1 cellular context compared by ENCODE assay signal in the genomic region with DNA sequence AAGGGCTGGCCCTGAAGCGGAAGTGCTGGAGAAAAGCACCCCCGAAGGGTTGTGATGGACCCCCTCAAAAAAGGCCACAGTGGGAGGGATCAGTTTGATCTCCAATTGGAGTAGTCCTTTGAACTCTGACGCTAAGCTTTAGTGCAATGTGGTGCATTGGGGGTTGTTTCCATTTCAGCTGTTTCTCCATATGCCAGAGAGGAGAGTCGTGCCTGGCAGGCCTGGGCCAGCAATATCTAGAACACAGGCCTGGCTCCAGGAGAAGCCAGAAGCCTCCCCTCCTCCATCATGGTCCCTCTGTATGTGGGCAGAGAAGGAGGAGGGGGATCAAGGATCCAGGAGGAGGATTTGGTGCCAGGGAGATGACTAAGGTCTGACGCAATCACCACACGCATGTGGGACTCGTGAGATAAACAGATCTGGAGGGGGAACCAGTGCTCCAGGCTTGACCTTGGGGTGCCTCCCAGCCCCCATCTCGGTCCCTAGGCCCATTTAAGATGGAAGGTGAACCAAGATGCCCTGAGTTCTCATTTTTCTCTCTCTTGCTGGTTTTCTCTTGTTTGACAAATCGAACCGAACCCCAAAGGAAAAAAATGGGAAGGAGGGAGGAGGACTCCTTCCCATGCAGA.
A peak's percentile ranks its signal among the peaks of the same experiment; 100 is the strongest.
TF ChIP-seq lines count a peak whose summit lies in the region.

No MANE protein-coding gene starts in this region.

TF ChIP-seq in K562, 482 proteins besides CTCF, POLR2A, EP300 and RAD21 (continued from another document and continues in another):
- TF ChIP-seq, protein P1, sequence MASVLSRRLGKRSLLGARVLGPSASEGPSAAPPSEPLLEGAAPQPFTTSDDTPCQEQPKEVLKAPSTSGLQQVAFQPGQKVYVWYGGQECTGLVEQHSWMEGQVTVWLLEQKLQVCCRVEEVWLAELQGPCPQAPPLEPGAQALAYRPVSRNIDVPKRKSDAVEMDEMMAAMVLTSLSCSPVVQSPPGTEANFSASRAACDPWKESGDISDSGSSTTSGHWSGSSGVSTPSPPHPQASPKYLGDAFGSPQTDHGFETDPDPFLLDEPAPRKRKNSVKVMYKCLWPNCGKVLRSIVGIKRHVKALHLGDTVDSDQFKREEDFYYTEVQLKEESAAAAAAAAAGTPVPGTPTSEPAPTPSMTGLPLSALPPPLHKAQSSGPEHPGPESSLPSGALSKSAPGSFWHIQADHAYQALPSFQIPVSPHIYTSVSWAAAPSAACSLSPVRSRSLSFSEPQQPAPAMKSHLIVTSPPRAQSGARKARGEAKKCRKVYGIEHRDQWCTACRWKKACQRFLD (CRISPR knock-in tag; IDR thresholded peaks at IDR 0.05), result 0 out of 2 replicates have a peak, but pooled peaks have one; percentile 55
- TF ChIP-seq, protein P2, sequence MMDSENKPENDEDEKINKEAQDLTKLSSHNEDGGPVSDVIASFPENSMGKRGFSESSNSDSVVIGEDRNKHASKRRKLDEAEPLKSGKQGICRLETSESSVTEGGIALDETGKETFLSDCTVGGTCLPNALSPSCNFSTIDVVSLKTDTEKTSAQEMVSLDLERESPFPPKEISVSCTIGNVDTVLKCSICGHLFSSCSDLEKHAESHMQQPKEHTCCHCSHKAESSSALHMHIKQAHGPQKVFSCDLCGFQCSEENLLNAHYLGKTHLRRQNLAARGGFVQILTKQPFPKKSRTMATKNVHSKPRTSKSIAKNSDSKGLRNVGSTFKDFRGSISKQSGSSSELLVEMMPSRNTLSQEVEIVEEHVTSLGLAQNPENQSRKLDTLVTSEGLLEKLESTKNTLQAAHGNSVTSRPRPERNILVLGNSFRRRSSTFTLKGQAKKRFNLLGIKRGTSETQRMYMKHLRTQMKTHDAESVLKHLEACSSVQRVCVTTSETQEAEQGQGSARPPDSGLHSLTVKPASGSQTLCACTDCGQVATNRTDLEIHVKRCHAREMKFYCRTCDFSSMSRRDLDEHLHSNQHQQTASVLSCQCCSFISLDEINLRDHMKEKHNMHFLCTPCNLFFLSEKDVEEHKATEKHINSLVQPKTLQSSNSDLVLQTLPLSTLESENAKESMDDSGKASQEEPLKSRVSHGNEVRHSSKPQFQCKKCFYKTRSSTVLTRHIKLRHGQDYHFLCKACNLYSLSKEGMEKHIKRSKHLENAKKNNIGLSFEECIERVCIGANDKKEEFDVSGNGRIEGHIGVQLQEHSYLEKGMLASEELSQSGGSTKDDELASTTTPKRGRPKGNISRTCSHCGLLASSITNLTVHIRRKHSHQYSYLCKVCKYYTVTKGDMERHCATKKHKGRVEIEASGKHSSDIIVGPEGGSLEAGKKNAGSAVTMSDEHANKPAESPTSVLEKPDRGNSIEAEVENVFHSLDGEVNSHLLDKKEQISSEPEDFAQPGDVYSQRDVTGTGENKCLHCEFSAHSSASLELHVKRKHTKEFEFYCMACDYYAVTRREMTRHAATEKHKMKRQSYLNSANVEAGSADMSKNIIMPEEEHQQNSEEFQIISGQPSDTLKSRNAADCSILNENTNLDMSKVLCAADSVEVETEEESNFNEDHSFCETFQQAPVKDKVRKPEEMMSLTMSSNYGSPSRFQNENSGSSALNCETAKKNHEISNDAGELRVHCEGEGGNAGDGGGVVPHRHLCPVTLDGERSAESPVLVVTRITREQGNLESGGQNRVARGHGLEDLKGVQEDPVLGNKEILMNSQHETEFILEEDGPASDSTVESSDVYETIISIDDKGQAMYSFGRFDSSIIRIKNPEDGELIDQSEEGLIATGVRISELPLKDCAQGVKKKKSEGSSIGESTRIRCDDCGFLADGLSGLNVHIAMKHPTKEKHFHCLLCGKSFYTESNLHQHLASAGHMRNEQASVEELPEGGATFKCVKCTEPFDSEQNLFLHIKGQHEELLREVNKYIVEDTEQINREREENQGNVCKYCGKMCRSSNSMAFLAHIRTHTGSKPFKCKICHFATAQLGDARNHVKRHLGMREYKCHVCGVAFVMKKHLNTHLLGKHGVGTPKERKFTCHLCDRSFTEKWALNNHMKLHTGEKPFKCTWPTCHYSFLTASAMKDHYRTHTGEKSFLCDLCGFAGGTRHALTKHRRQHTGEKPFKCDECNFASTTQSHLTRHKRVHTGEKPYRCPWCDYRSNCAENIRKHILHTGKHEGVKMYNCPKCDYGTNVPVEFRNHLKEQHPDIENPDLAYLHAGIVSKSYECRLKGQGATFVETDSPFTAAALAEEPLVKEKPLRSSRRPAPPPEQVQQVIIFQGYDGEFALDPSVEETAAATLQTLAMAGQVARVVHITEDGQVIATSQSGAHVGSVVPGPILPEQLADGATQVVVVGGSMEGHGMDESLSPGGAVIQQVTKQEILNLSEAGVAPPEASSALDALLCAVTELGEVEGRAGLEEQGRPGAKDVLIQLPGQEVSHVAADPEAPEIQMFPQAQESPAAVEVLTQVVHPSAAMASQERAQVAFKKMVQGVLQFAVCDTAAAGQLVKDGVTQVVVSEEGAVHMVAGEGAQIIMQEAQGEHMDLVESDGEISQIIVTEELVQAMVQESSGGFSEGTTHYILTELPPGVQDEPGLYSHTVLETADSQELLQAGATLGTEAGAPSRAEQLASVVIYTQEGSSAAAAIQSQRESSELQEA (IDR thresholded peaks at IDR 0.05; ENCODE audit: low read depth), result no peak
- TF ChIP-seq, protein P3, sequence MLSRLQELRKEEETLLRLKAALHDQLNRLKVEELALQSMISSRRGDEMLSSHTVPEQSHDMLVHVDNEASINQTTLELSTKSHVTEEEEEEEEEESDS (CRISPR knock-in tag; IDR thresholded peaks at IDR 0.05), result no peak
- TF ChIP-seq RBM34 (IDR thresholded peaks at IDR 0.05; ENCODE audit: borderline replicate concordance, insufficient read depth, low read length) (no peak), ATF1 (CRISPR knock-in tag; IDR thresholded peaks at IDR 0.05) (no peak), ATF1 (tag; IDR thresholded peaks at IDR 0.05) (peak; percentile 83), RBFOX2 (IDR thresholded peaks at IDR 0.05; ENCODE audit: low read depth, low read length) (no peak), MCM5 (IDR thresholded peaks at IDR 0.05; ENCODE audit: low read depth) (no peak), KDM5B (IDR thresholded peaks at IDR 0.05; ENCODE audit: insufficient replicate concordance, low read depth, low read length) (no peak), POLR2AphosphoS5 (IDR thresholded peaks at IDR 0.05; ENCODE audit: control insufficient read depth, insufficient read depth, low read depth, low read length) (peak; percentile 32; the same call in 1 of the 2 replicates), CBFA2T2 (conservative IDR thresholded peaks at IDR 0.05) (peak; percentile 79), CXXC5 (CRISPR knock-in tag; IDR thresholded peaks at IDR 0.05) (peak; percentile 95), NR2C1 (IDR thresholded peaks at IDR 0.05) (peak; percentile 10; the same call in 1 of the 2 replicates), NR2C1 (tag; IDR thresholded peaks at IDR 0.05) (peak; percentile 74), ZZZ3 (IDR thresholded peaks at IDR 0.05) (no peak), NFRKB (IDR thresholded peaks at IDR 0.05; ENCODE audit: low read depth) (peak; percentile 91; the same call in 1 of the 2 replicates), L3MBTL2 (IDR thresholded peaks at IDR 0.05) (peak; percentile 77; the same call in 1 of the 2 replicates), MCM7 (IDR thresholded peaks at IDR 0.05) (no peak), BRD4 (IDR thresholded peaks at IDR 0.05) (0 out of 2 replicates have a peak, but pooled peaks have one; percentile 68), NFIX (CRISPR knock-in tag; IDR thresholded peaks at IDR 0.05; ENCODE audit: low read depth) (no peak), ZNF583 (CRISPR knock-in tag; IDR thresholded peaks at IDR 0.05) (no peak; the same call in 1 of the 2 replicates), HDAC1 (IDR thresholded peaks at IDR 0.05) (no peak), U2AF2 (optimal IDR thresholded peaks at IDR 0.05; ENCODE audit: low read depth, low read length) (no peak), SRSF1 (IDR thresholded peaks at IDR 0.05; ENCODE audit: low read depth, low read length) (no peak), NR3C1 (CRISPR knock-in tag; IDR thresholded peaks at IDR 0.05) (no peak), RBM39 (optimal IDR thresholded peaks at IDR 0.05; ENCODE audit: low read depth, low read length) (no peak), HSF4 (CRISPR knock-in tag; IDR thresholded peaks at IDR 0.05; ENCODE audit: borderline replicate concordance) (no peak), RAD51 (IDR thresholded peaks at IDR 0.05; ENCODE audit: borderline replicate concordance, low read depth) (no peak), CREBBP (IDR thresholded peaks at IDR 0.05; ENCODE audit: low read depth, low read length) (no peak), CEBPB (tag; IDR thresholded peaks at IDR 0.05) (peak; percentile 98), FIP1L1 (IDR thresholded peaks at IDR 0.05; ENCODE audit: low read depth, low read length, poor library complexity, severe bottlenecking) (no peak), PTBP1 (IDR thresholded peaks at IDR 0.05; ENCODE audit: low read depth, low read length) (no peak), HNRNPL (IDR thresholded peaks at IDR 0.05; ENCODE audit: low read depth, low read length) (no peak), ZNF785 (CRISPR knock-in tag; IDR thresholded peaks at IDR 0.05) (0 out of 2 replicates have a peak, but pooled peaks have one; percentile 54), TCF7L2 (IDR thresholded peaks at IDR 0.05; ENCODE audit: low read depth, low read length) (no peak), ZNF140 (CRISPR knock-in tag; IDR thresholded peaks at IDR 0.05) (no peak), MTF1 (CRISPR knock-in tag; IDR thresholded peaks at IDR 0.05; ENCODE audit: borderline replicate concordance) (no peak), ZNF263 (CRISPR knock-in tag; IDR thresholded peaks at IDR 0.05; ENCODE audit: borderline replicate concordance) (peak; percentile 99), MAZ (CRISPR knock-in tag; conservative IDR thresholded peaks at IDR 0.05 in 1 of 2, IDR thresholded peaks at IDR 0.05 in 1 of 2) (peak in 1 of 2 experiments; percentile 59; a peak in 1 of 4 replicates), XRCC5 (IDR thresholded peaks at IDR 0.05; ENCODE audit: low read depth, low read length) (no peak)
- TF ChIP-seq, protein P4, sequence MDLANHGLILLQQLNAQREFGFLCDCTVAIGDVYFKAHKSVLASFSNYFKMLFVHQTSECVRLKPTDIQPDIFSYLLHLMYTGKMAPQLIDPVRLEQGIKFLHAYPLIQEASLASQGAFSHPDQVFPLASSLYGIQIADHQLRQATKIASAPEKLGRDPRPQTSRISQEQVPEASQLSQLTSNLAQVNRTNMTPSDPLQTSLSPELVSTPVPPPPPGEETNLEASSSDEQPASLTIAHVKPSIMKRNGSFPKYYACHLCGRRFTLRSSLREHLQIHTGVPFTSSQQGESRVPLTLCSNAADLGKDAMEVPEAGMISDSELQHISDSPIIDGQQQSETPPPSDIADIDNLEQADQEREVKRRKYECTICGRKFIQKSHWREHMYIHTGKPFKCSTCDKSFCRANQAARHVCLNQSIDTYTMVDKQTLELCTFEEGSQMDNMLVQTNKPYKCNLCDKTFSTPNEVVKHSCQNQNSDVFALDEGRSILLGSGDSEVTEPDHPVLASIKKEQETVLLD (IDR thresholded peaks at IDR 0.05), result 0 out of 2 replicates have a peak, but pooled peaks have one; percentile 63
- TF ChIP-seq, protein P5, sequence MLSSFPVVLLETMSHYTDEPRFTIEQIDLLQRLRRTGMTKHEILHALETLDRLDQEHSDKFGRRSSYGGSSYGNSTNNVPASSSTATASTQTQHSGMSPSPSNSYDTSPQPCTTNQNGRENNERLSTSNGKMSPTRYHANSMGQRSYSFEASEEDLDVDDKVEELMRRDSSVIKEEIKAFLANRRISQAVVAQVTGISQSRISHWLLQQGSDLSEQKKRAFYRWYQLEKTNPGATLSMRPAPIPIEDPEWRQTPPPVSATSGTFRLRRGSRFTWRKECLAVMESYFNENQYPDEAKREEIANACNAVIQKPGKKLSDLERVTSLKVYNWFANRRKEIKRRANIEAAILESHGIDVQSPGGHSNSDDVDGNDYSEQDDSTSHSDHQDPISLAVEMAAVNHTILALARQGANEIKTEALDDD (IDR thresholded peaks at IDR 0.05), result peak; percentile 35; the same call in 1 of the 2 replicates
- TF ChIP-seq, protein P6, sequence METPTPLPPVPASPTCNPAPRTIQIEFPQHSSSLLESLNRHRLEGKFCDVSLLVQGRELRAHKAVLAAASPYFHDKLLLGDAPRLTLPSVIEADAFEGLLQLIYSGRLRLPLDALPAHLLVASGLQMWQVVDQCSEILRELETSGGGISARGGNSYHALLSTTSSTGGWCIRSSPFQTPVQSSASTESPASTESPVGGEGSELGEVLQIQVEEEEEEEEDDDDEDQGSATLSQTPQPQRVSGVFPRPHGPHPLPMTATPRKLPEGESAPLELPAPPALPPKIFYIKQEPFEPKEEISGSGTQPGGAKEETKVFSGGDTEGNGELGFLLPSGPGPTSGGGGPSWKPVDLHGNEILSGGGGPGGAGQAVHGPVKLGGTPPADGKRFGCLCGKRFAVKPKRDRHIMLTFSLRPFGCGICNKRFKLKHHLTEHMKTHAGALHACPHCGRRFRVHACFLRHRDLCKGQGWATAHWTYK (CRISPR knock-in tag; IDR thresholded peaks at IDR 0.05), result 0 out of 2 replicates have a peak, but pooled peaks have one; percentile 63
- TF ChIP-seq, protein P7, sequence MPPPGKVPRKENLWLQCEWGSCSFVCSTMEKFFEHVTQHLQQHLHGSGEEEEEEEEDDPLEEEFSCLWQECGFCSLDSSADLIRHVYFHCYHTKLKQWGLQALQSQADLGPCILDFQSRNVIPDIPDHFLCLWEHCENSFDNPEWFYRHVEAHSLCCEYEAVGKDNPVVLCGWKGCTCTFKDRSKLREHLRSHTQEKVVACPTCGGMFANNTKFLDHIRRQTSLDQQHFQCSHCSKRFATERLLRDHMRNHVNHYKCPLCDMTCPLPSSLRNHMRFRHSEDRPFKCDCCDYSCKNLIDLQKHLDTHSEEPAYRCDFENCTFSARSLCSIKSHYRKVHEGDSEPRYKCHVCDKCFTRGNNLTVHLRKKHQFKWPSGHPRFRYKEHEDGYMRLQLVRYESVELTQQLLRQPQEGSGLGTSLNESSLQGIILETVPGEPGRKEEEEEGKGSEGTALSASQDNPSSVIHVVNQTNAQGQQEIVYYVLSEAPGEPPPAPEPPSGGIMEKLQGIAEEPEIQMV (tag; conservative IDR thresholded peaks at IDR 0.05; ENCODE audit: low read depth), result peak; percentile 62; the same call in 1 of the 2 replicates
- TF ChIP-seq, protein P8, sequence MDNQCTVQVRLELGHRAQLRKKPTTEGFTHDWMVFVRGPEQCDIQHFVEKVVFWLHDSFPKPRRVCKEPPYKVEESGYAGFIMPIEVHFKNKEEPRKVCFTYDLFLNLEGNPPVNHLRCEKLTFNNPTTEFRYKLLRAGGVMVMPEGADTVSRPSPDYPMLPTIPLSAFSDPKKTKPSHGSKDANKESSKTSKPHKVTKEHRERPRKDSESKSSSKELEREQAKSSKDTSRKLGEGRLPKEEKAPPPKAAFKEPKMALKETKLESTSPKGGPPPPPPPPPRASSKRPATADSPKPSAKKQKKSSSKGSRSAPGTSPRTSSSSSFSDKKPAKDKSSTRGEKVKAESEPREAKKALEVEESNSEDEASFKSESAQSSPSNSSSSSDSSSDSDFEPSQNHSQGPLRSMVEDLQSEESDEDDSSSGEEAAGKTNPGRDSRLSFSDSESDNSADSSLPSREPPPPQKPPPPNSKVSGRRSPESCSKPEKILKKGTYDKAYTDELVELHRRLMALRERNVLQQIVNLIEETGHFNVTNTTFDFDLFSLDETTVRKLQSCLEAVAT (IDR thresholded peaks at IDR 0.05), result no peak
- TF ChIP-seq, protein P9, sequence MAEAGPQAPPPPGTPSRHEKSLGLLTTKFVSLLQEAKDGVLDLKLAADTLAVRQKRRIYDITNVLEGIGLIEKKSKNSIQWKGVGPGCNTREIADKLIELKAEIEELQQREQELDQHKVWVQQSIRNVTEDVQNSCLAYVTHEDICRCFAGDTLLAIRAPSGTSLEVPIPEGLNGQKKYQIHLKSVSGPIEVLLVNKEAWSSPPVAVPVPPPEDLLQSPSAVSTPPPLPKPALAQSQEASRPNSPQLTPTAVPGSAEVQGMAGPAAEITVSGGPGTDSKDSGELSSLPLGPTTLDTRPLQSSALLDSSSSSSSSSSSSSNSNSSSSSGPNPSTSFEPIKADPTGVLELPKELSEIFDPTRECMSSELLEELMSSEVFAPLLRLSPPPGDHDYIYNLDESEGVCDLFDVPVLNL (CRISPR knock-in tag; IDR thresholded peaks at IDR 0.05; ENCODE audit: low read depth), result no peak
